In genomic region chr7:100434297-100435144, GRCh38 we compare ENCODE assay signal across 8 cellular contexts. TPM values are rescaled to one million over a fixed set of nuclear protein-coding genes. Genes with fewer than 3 reads are reported as not detected.
DNase-seq lines count a peak whose midpoint lies in the region; ATAC-seq, FAIRE-seq and TF ChIP-seq lines count a peak whose summit lies in the region.

No MANE protein-coding gene starts in this region.

- no peak for FAIRE-seq in endothelial cell of umbilical vein (lab: Jason Lieb, UNC)
- FAIRE-seq in pancreas (lab: Jason Lieb, UNC) = no peak

- H3K27me3 ChIP-seq in GM06990 (replicated peaks; ENCODE audit: control insufficient read depth, insufficient read depth, low read length) (no peaks in the 10 kb centered on the region), OCI-LY3 (ENCODE audit: low read depth, low read length) (no peaks in the 10 kb centered on the region), endothelial cell of umbilical vein (ENCODE audit: control insufficient read depth in 2 of 2, insufficient read depth in 2 of 2, low read length in 2 of 2) (no peaks in the 10 kb centered on the region), pancreas (no peaks in the 10 kb centered on the region)

- POLR2A ChIA-PET in endothelial cell of umbilical vein (lab: Charles Lee) = interaction anchor here (1.4 kb wide), 1 partner anchor 10 kb away, joined by 3 read pairs; no protein-coding TSS in a partner anchor

- DNase-seq in GM06990 (ENCODE audit: extremely low read depth, insufficient read length) (no peak), endothelial cell of umbilical vein (ENCODE audit: low read depth, low spot score) (no peak), pancreas (no peak), NCI-H1436 (lab: John Stamatoyannopoulos, UW) (no peak), SKM-1 (lab: John Stamatoyannopoulos, UW; ENCODE audit: unreplicated experiment) (no peak), DMS 273 treated with DMSO at 0.1 percent for 48 hours (lab: John Stamatoyannopoulos, UW) (no peak)

- H3K27ac ChIP-seq in OCI-LY3 (ENCODE audit: low read length) = peak overlapping the region; percentile 76
- H3K27ac ChIP-seq in endothelial cell of umbilical vein (ENCODE audit: insufficient read depth, low read depth, low read length) = no peak overlapping the region
- H3K27ac ChIP-seq in pancreas = peak overlapping the region in 2 of 4 donors; percentile 94

- H3K4me1 ChIP-seq in OCI-LY3 (ENCODE audit: low read length) = peaks cover 46% of the 10 kb centered on the region
- peaks cover 30% of the 10 kb centered on the region for H3K4me1 ChIP-seq in endothelial cell of umbilical vein (ENCODE audit: control insufficient read depth, extremely low read depth, insufficient read depth, low read length)
- H3K4me1 ChIP-seq in pancreas = peaks cover 0 to 20% (median 10%) of the 10 kb centered on the region in 3 donors

- no peaks in the 10 kb centered on the region for H3K9me3 ChIP-seq in OCI-LY3 (ENCODE audit: insufficient read depth, low read length)
- H3K9me3 ChIP-seq in endothelial cell of umbilical vein (replicated peaks; ENCODE audit: control insufficient read depth, insufficient read depth, low read length) = no peaks in the 10 kb centered on the region
- no peaks in the 10 kb centered on the region for H3K9me3 ChIP-seq in pancreas

- peaks cover 18% of the 10 kb centered on the region for H3K36me3 ChIP-seq in GM06990 (ENCODE audit: control insufficient read depth, insufficient read depth, low read length)
- H3K36me3 ChIP-seq in OCI-LY3 (replicated peaks; ENCODE audit: low read depth, low read length) = peaks cover 42% of the 10 kb centered on the region
- H3K36me3 ChIP-seq in endothelial cell of umbilical vein (ENCODE audit: control insufficient read depth in 2 of 2, extremely low read depth in 1 of 2, insufficient read depth in 2 of 2, low read length in 2 of 2) = peaks cover 5 to 20% of the 10 kb centered on the region in 2 experiments
- peaks cover 0 to 12% (median 0%) of the 10 kb centered on the region in 3 donors for H3K36me3 ChIP-seq in pancreas

- CTCF ChIA-PET in endothelial cell of umbilical vein (lab: Charles Lee) = interaction anchor here (1.0 to 1.4 kb wide), 2 partner anchors 16 to 21 kb away, joined by 4 to 6 read pairs; no protein-coding TSS in a partner anchor

- BruUV-seq in endothelial cell of umbilical vein (replicated peaks; lab: Mats Ljungman, UMichigan) = TSS peak; percentile 35

- H3K4me2 ChIP-seq in OCI-LY3 (ENCODE audit: low read length) (peak overlapping the region; percentile 84), endothelial cell of umbilical vein (ENCODE audit: insufficient read depth, low read length) (peak overlapping the region; percentile 27)

- peaks cover 65% of the 10 kb centered on the region for H3K79me2 ChIP-seq in OCI-LY3 (ENCODE audit: low read length)
- peaks cover 49% of the 10 kb centered on the region for H3K79me2 ChIP-seq in endothelial cell of umbilical vein (ENCODE audit: control insufficient read depth, insufficient read depth, low read length)

- H2AFZ ChIP-seq in OCI-LY3 (ENCODE audit: low read depth, low read length) (no peak overlapping the region), endothelial cell of umbilical vein (ENCODE audit: low read depth, low read length) (no peak overlapping the region)

- H3K9ac ChIP-seq in OCI-LY3 (ENCODE audit: low read length) (peak overlapping the region; percentile 86; the same call in 1 of the 2 replicates), endothelial cell of umbilical vein (replicated peaks; ENCODE audit: extremely low read depth, insufficient read depth, low read length) (peak overlapping the region; percentile 93)

- dilution Hi-C loops in endothelial cell of umbilical vein (cut with MboI; ENCODE audit: extremely low pct_ligation_motif_present, low sequenced_read_pairs) = no loop called here

- TF ChIP-seq POLR2A in endothelial cell of umbilical vein (IDR thresholded peaks at IDR 0.05; ENCODE audit: low read depth, low read length) (no peak), GM18505 (IDR thresholded peaks at IDR 0.05; ENCODE audit: borderline replicate concordance, extremely low read depth, insufficient read depth, insufficient read length) (no peak)

- intact Hi-C loops in endothelial cell of umbilical vein (cut with micrococcal nuclease) (no loop called here), pancreas (cut with DNase I) (no loop called here)

- peak overlapping the region; percentile 92 for H3K4me3 ChIP-seq in GM06990 (replicated peaks; ENCODE audit: low read depth, low read length)
- peak overlapping the region; percentile 86 for H3K4me3 ChIP-seq in OCI-LY3 (ENCODE audit: low read length)
- peak overlapping the region in 2 of 3 experiments; percentile 54 to 81 for H3K4me3 ChIP-seq in endothelial cell of umbilical vein (replicated peaks in 1 of 3; ENCODE audit: insufficient read depth in 1 of 3, low read depth in 1 of 3, low read length in 3 of 3)
- peak overlapping the region in 3 of 4 donors; percentile 77 to 88 (median 87) for H3K4me3 ChIP-seq in pancreas

- H3K9me1 ChIP-seq in endothelial cell of umbilical vein (replicated peaks; ENCODE audit: control insufficient read depth, extremely low read depth, insufficient read depth, low read length) = no peaks in the 10 kb centered on the region

- TF ChIP-seq CTCF in GM06990 (IDR thresholded peaks at IDR 0.05; ENCODE audit: insufficient read depth, low read length, poor library complexity, severe bottlenecking) (no peak), OCI-LY3 (IDR thresholded peaks at IDR 0.05; ENCODE audit: low read depth, low read length) (no peak), endothelial cell of umbilical vein (IDR thresholded peaks at IDR 0.05; ENCODE audit: extremely low read depth in 1 of 2, insufficient read depth in 1 of 2, low read depth in 1 of 2, low read length in 2 of 2) (no peak), pancreas (IDR thresholded peaks at IDR 0.05) (no peak)

- ATAC-seq in pancreas (no peak), GM18505 (IDR thresholded peaks at IDR 0.05; ENCODE audit: unreplicated experiment) (no peak)

- 73 to 76% methylated on average over 22 of the region's 22 CpGs for WGBS in pancreas, 2 donors

- peaks cover 26% of the 10 kb centered on the region for H4K20me1 ChIP-seq in OCI-LY3 (ENCODE audit: insufficient read depth, low read length)
- no peaks in the 10 kb centered on the region for H4K20me1 ChIP-seq in endothelial cell of umbilical vein (replicated peaks; ENCODE audit: control insufficient read depth, extremely low read depth, insufficient read depth, low read length)

RNA-seq across cellular contexts. Expression of gene PPP1R35, which starts 1.8 kb away (rescaled TPM):
- total RNA-seq in endothelial cell of umbilical vein (42.4 and 46.1 TPM in 2 replicates), pancreas (10 to 100 TPM; 10.8 to 18.9 (median 14.5) TPM)
- polyA plus RNA-seq in endothelial cell of umbilical vein (37.7 and 47.9 TPM in 2 replicates), pancreas (10 to 100 TPM; 60.4 to 65.8 TPM)
- 25.7 and 37.0 TPM in 2 replicates for polyA plus RNA-seq in endothelial cell of umbilical vein (2011; cell fraction: cytosol; rRNA removed)
- polyA plus RNA-seq in endothelial cell of umbilical vein (2011; cell fraction: nucleus; rRNA removed) = 49.8 and 50.0 TPM in 2 replicates
- 19.9 and 29.5 TPM in 2 replicates for polyA plus RNA-seq in endothelial cell of umbilical vein (2012)
- 4.9 and 11.9 TPM in 2 replicates for polyA minus RNA-seq in endothelial cell of umbilical vein
- 33.5 TPM for polyA minus RNA-seq in endothelial cell of umbilical vein (2011; cell fraction: cytosol; rRNA and poly(A)+ RNA removed)
- 7.4 and 13.6 TPM in 2 replicates for polyA minus RNA-seq in endothelial cell of umbilical vein (2011; cell fraction: nucleus; rRNA and poly(A)+ RNA removed)

RNA-seq across cellular contexts. Expression of gene MEPCE, which starts 4.9 kb away (rescaled TPM):
- 37.1 and 45.8 TPM in 2 replicates for total RNA-seq in endothelial cell of umbilical vein
- 23.3 and 24.3 TPM in 2 replicates for polyA plus RNA-seq in endothelial cell of umbilical vein
- polyA plus RNA-seq in endothelial cell of umbilical vein (2011; cell fraction: cytosol; rRNA removed) = 19.6 and 21.4 TPM in 2 replicates
- polyA plus RNA-seq in endothelial cell of umbilical vein (2011; cell fraction: nucleus; rRNA removed) = 31.3 and 32.3 TPM in 2 replicates
- polyA plus RNA-seq in endothelial cell of umbilical vein (2012) = 23.6 and 26.8 TPM in 2 replicates
- polyA minus RNA-seq in endothelial cell of umbilical vein = 35.8 and 41.5 TPM in 2 replicates
- polyA minus RNA-seq in endothelial cell of umbilical vein (2011; cell fraction: cytosol; rRNA and poly(A)+ RNA removed) = 39.5 TPM
- 20.8 and 30.8 TPM in 2 replicates for polyA minus RNA-seq in endothelial cell of umbilical vein (2011; cell fraction: nucleus; rRNA and poly(A)+ RNA removed)
- total RNA-seq in pancreas = 10 to 100 TPM; 11.1 to 17.5 (median 15.2) TPM
- polyA plus RNA-seq in pancreas = 10 to 100 TPM; 18.0 to 20.7 TPM

RNA-seq across cellular contexts. Expression of gene ZCWPW1, which starts 6.0 kb away (rescaled TPM):
- total RNA-seq in endothelial cell of umbilical vein (0.31 and 0.48 TPM in 2 replicates), pancreas (1 to 10 TPM; 1.6 to 3.0 (median 2.0) TPM)
- polyA plus RNA-seq in endothelial cell of umbilical vein (0.30 and 0.32 TPM in 2 replicates), pancreas (10 to 100 TPM in 1 of 2 donors, 1 to 10 TPM in 1; 8.0 to 18.9 TPM)
- 0.25 and 0.30 TPM in 2 replicates for polyA plus RNA-seq in endothelial cell of umbilical vein (2011; cell fraction: cytosol; rRNA removed)
- 0.99 and 1.3 TPM in 2 replicates for polyA plus RNA-seq in endothelial cell of umbilical vein (2011; cell fraction: nucleus; rRNA removed)
- polyA plus RNA-seq in endothelial cell of umbilical vein (2012) = 0.70 and 0.89 TPM in 2 replicates
- polyA minus RNA-seq in endothelial cell of umbilical vein = 0.41 TPM in 1 of 2 replicates, not detected in the other
- polyA minus RNA-seq in endothelial cell of umbilical vein (2011; cell fraction: cytosol; rRNA and poly(A)+ RNA removed) = 1.2 TPM
- polyA minus RNA-seq in endothelial cell of umbilical vein (2011; cell fraction: nucleus; rRNA and poly(A)+ RNA removed) = 0.91 TPM in 1 of 2 replicates, not detected in the other

RNA-seq across cellular contexts. Expression of gene SPACDR, which starts 29.5 kb away (rescaled TPM):
- 1.5 and 4.1 TPM in 2 replicates for total RNA-seq in endothelial cell of umbilical vein
- 1.6 and 1.9 TPM in 2 replicates for polyA plus RNA-seq in endothelial cell of umbilical vein
- polyA plus RNA-seq in endothelial cell of umbilical vein (2011; cell fraction: cytosol; rRNA removed) = 1.4 and 1.9 TPM in 2 replicates
- polyA plus RNA-seq in endothelial cell of umbilical vein (2011; cell fraction: nucleus; rRNA removed) = 4.6 and 5.6 TPM in 2 replicates
- 3.3 and 3.9 TPM in 2 replicates for polyA plus RNA-seq in endothelial cell of umbilical vein (2012)
- 0.76 and 2.3 TPM in 2 replicates for polyA minus RNA-seq in endothelial cell of umbilical vein
- polyA minus RNA-seq in endothelial cell of umbilical vein (2011; cell fraction: cytosol; rRNA and poly(A)+ RNA removed) = 1.0 TPM
- polyA minus RNA-seq in endothelial cell of umbilical vein (2011; cell fraction: nucleus; rRNA and poly(A)+ RNA removed) = not detected in 2 replicates
- under 1 TPM in 2 of 6 donors, not detected in 4; 0.24 to 0.28 TPM for total RNA-seq in pancreas
- under 1 TPM; 0.34 to 0.68 TPM for polyA plus RNA-seq in pancreas

RNA-seq across cellular contexts. Expression of gene TSC22D4, which starts 44.5 kb away (rescaled TPM):
- 66.3 and 84.4 TPM in 2 replicates for total RNA-seq in endothelial cell of umbilical vein
- 40.1 and 52.5 TPM in 2 replicates for polyA plus RNA-seq in endothelial cell of umbilical vein
- 30.4 and 41.3 TPM in 2 replicates for polyA plus RNA-seq in endothelial cell of umbilical vein (2011; cell fraction: cytosol; rRNA removed)
- 34.7 and 40.8 TPM in 2 replicates for polyA plus RNA-seq in endothelial cell of umbilical vein (2011; cell fraction: nucleus; rRNA removed)
- polyA plus RNA-seq in endothelial cell of umbilical vein (2012) = 37.8 and 44.8 TPM in 2 replicates
- 18.3 and 20.1 TPM in 2 replicates for polyA minus RNA-seq in endothelial cell of umbilical vein
- polyA minus RNA-seq in endothelial cell of umbilical vein (2011; cell fraction: cytosol; rRNA and poly(A)+ RNA removed) = 22.2 TPM
- 9.5 and 17.6 TPM in 2 replicates for polyA minus RNA-seq in endothelial cell of umbilical vein (2011; cell fraction: nucleus; rRNA and poly(A)+ RNA removed)
- total RNA-seq in pancreas = 10 to 100 TPM; 17.4 to 36.8 (median 19.8) TPM
- 10 to 100 TPM; 37.1 to 44.6 TPM for polyA plus RNA-seq in pancreas
